Comparison of ENCODE assay signal across 9 cellular contexts in genomic region chr1:23977854-23978191, GRCh38. TPM values are rescaled to one million over a fixed set of nuclear protein-coding genes. Genes with fewer than 3 reads are reported as not detected.
DNase-seq lines count a peak whose midpoint lies in the region; ATAC-seq and TF ChIP-seq lines count a peak whose summit lies in the region.
"Had no signal": no experiment of that assay in that cellular context is flagged by ENCODE, and none has a peak within 500 bp of the region (broad histone marks: within the 10 kb centered on the region; RNA-seq: fewer than 3 reads in every experiment).

No MANE protein-coding gene starts in this region.

- no peak for ATAC-seq in effector memory CD8-positive, alpha-beta T cell (replicated peaks)

- H3K4me3 Mint-ChIP-seq in effector memory CD8-positive, alpha-beta T cell, result peak overlapping the region; percentile 86 to 89

- H3K27ac Mint-ChIP-seq in effector memory CD8-positive, alpha-beta T cell, result peak overlapping the region; percentile 24 to 94

- no peak overlapping the region for H3K9ac ChIP-seq in trophoblast cell (ENCODE audit: low read length)

- no peak overlapping the region for H4K91ac ChIP-seq in trophoblast cell (ENCODE audit: low read depth, low read length)

- H3K4ac ChIP-seq in trophoblast cell (ENCODE audit: low read depth, low read length), result peak overlapping the region; percentile 86

- H3K4me1 ChIP-seq in trophoblast cell (ENCODE audit: control insufficient read depth in 1 of 2, insufficient read depth in 2 of 2, low read length in 2 of 2), result peaks cover 3% of the 10 kb centered on the region in 2 experiments

- no peaks in the 10 kb centered on the region for H3K27me3 ChIP-seq in trophoblast cell (ENCODE audit: insufficient read depth, low read length)

- no peak overlapping the region for H3K18ac ChIP-seq in trophoblast cell (ENCODE audit: low read length)

- peak overlapping the region; percentile 15; the same call in 1 of the 2 replicates for H3K4me3 ChIP-seq in GM12864 (ENCODE audit: low read depth, low read length)
- H3K4me3 ChIP-seq in NB4 (ENCODE audit: low read depth, low read length), result peak overlapping the region; percentile 91
- H3K4me3 ChIP-seq in trophoblast cell (ENCODE audit: low read depth, low read length), result no peak overlapping the region

- no peak overlapping the region for H4K12ac ChIP-seq in trophoblast cell (ENCODE audit: low read depth, low read length)

- H2AK5ac ChIP-seq in trophoblast cell (ENCODE audit: low read length), result no peak overlapping the region

- DNase-seq in GM12864 (ENCODE audit: low read depth) (no peak), NB4 (ENCODE audit: low read depth) (no peak), trophoblast cell (no peak), KG1 (lab: John Stamatoyannopoulos, UW) (no peak), SK-N-DZ (ENCODE audit: low spot score) (no peak), COLO668 (lab: John Stamatoyannopoulos, UW; ENCODE audit: unreplicated experiment) (no peak), activated gamma-delta T cell treated with Interleukin-2 at 50 U/mL for 16 hours (no peak)
- DNase-seq in effector memory CD8-positive, alpha-beta T cell, result no peak
- DNase-seq: NCI-H524 treated with DMSO at 0.1 percent for 48 hours had no signal

- no peak overlapping the region for H3K4me2 ChIP-seq in trophoblast cell (ENCODE audit: low read length)

- TF ChIP-seq CTCF in GM12864 (IDR thresholded peaks at IDR 0.05; ENCODE audit: low read depth, low read length, missing control alignments) (no peak), NB4 (IDR thresholded peaks at IDR 0.05; ENCODE audit: low read depth, low read length) (no peak)

- no peak for TF ChIP-seq POLR2A in NB4 (IDR thresholded peaks at IDR 0.05; ENCODE audit: extremely low read depth, insufficient read length)

- no peak overlapping the region for H2BK120ac ChIP-seq in trophoblast cell (ENCODE audit: insufficient read depth, low read length, poor library complexity)

- H3K23ac ChIP-seq in trophoblast cell (ENCODE audit: low read length), result no peak overlapping the region

- WGBS in trophoblast cell (ENCODE audit: extremely low coverage, insufficient coverage, insufficient read length), result no CpG with 5 or more reads among the region's 1 CpG

- no peak overlapping the region for H3K27ac ChIP-seq in trophoblast cell (ENCODE audit: low read depth, low read length)

- no peaks in the 10 kb centered on the region for H3K9me3 ChIP-seq in trophoblast cell (ENCODE audit: insufficient read depth, low read depth, low read length)

- no peak overlapping the region for H4K8ac ChIP-seq in trophoblast cell (ENCODE audit: low read depth, low read length)

- no peak overlapping the region for H2BK12ac ChIP-seq in trophoblast cell (ENCODE audit: low read length)

- H3K14ac ChIP-seq in trophoblast cell (ENCODE audit: low read length), result no peak overlapping the region

- H3K79me2 ChIP-seq in trophoblast cell (ENCODE audit: control insufficient read depth, insufficient read depth, low read length, poor library complexity), result peaks cover 20% of the 10 kb centered on the region

- H3K4me1 Mint-ChIP-seq in effector memory CD8-positive, alpha-beta T cell (ENCODE audit: low read depth in 2 of 2), result peaks cover 35 to 56% of the 10 kb centered on the region in 2 donors

- peaks cover 8% of the 10 kb centered on the region for H3K79me1 ChIP-seq in trophoblast cell (ENCODE audit: low read length)

- no peak overlapping the region for H2AFZ ChIP-seq in trophoblast cell (ENCODE audit: insufficient read depth, low read length, poor library complexity)

- peaks cover 16 to 21% of the 10 kb centered on the region in 2 experiments for H3K36me3 ChIP-seq in trophoblast cell (ENCODE audit: control insufficient read depth in 1 of 2, insufficient read depth in 2 of 2, low read length in 2 of 2)

- no peak overlapping the region for H2BK5ac ChIP-seq in trophoblast cell (ENCODE audit: low read depth, low read length, poor library complexity)

- H3K9me3 Mint-ChIP-seq in effector memory CD8-positive, alpha-beta T cell, result no peaks in the 10 kb centered on the region

- H3K36me3 Mint-ChIP-seq in effector memory CD8-positive, alpha-beta T cell (ENCODE audit: insufficient read depth), result peaks cover 57% of the 10 kb centered on the region

- H3K27me3 Mint-ChIP-seq in effector memory CD8-positive, alpha-beta T cell, result no peaks in the 10 kb centered on the region

RNA-seq across cellular contexts. Expression of gene SRSF10, which starts 2.3 kb away (rescaled TPM):
- polyA plus RNA-seq in trophoblast cell (2013), result 65.1 and 66.3 TPM in 2 replicates
- 134 and 162 TPM in 2 replicates for polyA plus RNA-seq in SK-N-DZ (2014; cell fraction: cytosol; rRNA removed)
- polyA plus RNA-seq in SK-N-DZ (2014; cell fraction: nucleus; rRNA removed), result 321 and 359 TPM in 2 replicates

RNA-seq across cellular contexts. Expression of gene PNRC2, which starts 18.2 kb away (rescaled TPM):
- polyA plus RNA-seq in trophoblast cell (2013), result 125 and 134 TPM in 2 replicates
- polyA plus RNA-seq in SK-N-DZ (2014; cell fraction: cytosol; rRNA removed), result 73.5 and 80.7 TPM in 2 replicates
- 45.7 and 60.9 TPM in 2 replicates for polyA plus RNA-seq in SK-N-DZ (2014; cell fraction: nucleus; rRNA removed)
